Comparison of ENCODE assay signal across 13 cellular contexts in genomic region chr4:169098969-169099685, GRCh38.
DNase-seq lines count a peak whose midpoint lies in the region; ATAC-seq and TF ChIP-seq lines count a peak whose summit lies in the region.
"Had no signal": no experiment of that assay in that cellular context is flagged by ENCODE, and none has a peak within 500 bp of the region (broad histone marks: within the 10 kb centered on the region; RNA-seq: fewer than 3 reads in every experiment).

No MANE protein-coding gene starts in this region.

- no peak for DNase-seq in right atrium auricular region (ENCODE audit: low spot score)
- no peak for DNase-seq in cardiac septum (ENCODE audit: low spot score)
- DNase-seq in WERI-Rb-1: no peak
- no peak for DNase-seq in left lung
- DNase-seq in transverse colon: no peak
- no peak for DNase-seq in NCI-H2081 (lab: John Stamatoyannopoulos, UW)
- no peak for DNase-seq in NCI-H2107 (lab: John Stamatoyannopoulos, UW)
- DNase-seq: activated CD4-positive, alpha-beta T cell treated with anti-CD3 and anti-CD28 coated beads for 36 hours; activated T-cell treated with anti-CD3 and anti-CD28 coated beads, Interleukin-2, amount 50 U/mL, for 24 hours; SW 1271 had no signal

- peaks cover 11% of the 10 kb centered on the region for H3K36me3 ChIP-seq in right atrium auricular region
- peaks cover 4% of the 10 kb centered on the region; the same call in 1 of the 2 replicates for H3K36me3 ChIP-seq in WERI-Rb-1
- H3K36me3 ChIP-seq in left lung: peaks cover 0 to 30% of the 10 kb centered on the region in 2 donors
- H3K36me3 ChIP-seq in transverse colon: peaks cover 0 to 20% (median 9%) of the 10 kb centered on the region in 4 donors

- in situ Hi-C loops in transverse colon (cut with MboI; ENCODE audit: low pct_ligation_motif_present in 1 of 4, low pct_unique_long_range_greater_than_20kb in 1 of 4, low sequenced_read_pairs in 3 of 4): no loop called here

- peak overlapping the region; percentile 2 to 48 for H3K27ac ChIP-seq in right atrium auricular region
- H3K27ac ChIP-seq in WERI-Rb-1: 0 out of 2 replicates have a peak overlapping the region, but pooled peaks have one; percentile 66
- H3K27ac ChIP-seq in left lung: peak overlapping the region; percentile 14 to 57
- peak overlapping the region; percentile 4 to 70 (median 36) for H3K27ac ChIP-seq in transverse colon
- H3K27ac ChIP-seq: A549, neural progenitor cell had no signal

- H3K9me3 ChIP-seq in right atrium auricular region (no peaks in the 10 kb centered on the region), WERI-Rb-1 (ENCODE audit: severe bottlenecking) (no peaks in the 10 kb centered on the region), left lung (no peaks in the 10 kb centered on the region), transverse colon (no peaks in the 10 kb centered on the region)
- H3K9me3 ChIP-seq: A549 had no signal

- no peak for TF ChIP-seq EP300 in transverse colon (IDR thresholded peaks at IDR 0.05; ENCODE audit: low read depth)

- no peak for ATAC-seq in left lung
- no peak for ATAC-seq in GM21529 (IDR thresholded peaks at IDR 0.05; ENCODE audit: unreplicated experiment)
- ATAC-seq: A549; activated CD4-positive, alpha-beta T cell treated with anti-CD3 and anti-CD28 coated beads for 36 hours had no signal

- TF ChIP-seq POLR2A in transverse colon (IDR thresholded peaks at IDR 0.05): no peak

- H3K27me3 ChIP-seq in right atrium auricular region (no peaks in the 10 kb centered on the region), WERI-Rb-1 (ENCODE audit: insufficient read depth, low read depth, severe bottlenecking) (no peaks in the 10 kb centered on the region), left lung (no peaks in the 10 kb centered on the region), transverse colon (no peaks in the 10 kb centered on the region)
- H3K27me3 ChIP-seq: neural progenitor cell had no signal

- intact Hi-C loops in cardiac septum (cut with DNase I): no loop called here
- intact Hi-C loops in left lung (cut with DNase I): no loop called here
- intact Hi-C loops in transverse colon (cut with DNase I; ENCODE audit: low total_unique reads): no loop called here

- TF ChIP-seq CTCF in right atrium auricular region (IDR thresholded peaks at IDR 0.05) (no peak), WERI-Rb-1 (IDR thresholded peaks at IDR 0.05; ENCODE audit: low read depth, low read length) (no peak), left lung (IDR thresholded peaks at IDR 0.05) (no peak), transverse colon (IDR thresholded peaks at IDR 0.05) (no peak)

- peaks cover 0 to 28% of the 10 kb centered on the region in 2 donors for H3K4me1 ChIP-seq in right atrium auricular region
- H3K4me1 ChIP-seq in left lung: peaks cover 0 to 16% of the 10 kb centered on the region in 2 donors
- peaks cover 0 to 17% (median 6%) of the 10 kb centered on the region in 4 donors for H3K4me1 ChIP-seq in transverse colon

- H3K4me3 ChIP-seq in right atrium auricular region (no peak overlapping the region), WERI-Rb-1 (ENCODE audit: low read depth, low read length) (no peak overlapping the region), left lung (no peak overlapping the region), transverse colon (no peak overlapping the region)
- H3K4me3 ChIP-seq: A549, neural progenitor cell had no signal

- 80 to 93% methylated on average over 2 to 4 of the region's 4 CpGs for WGBS in transverse colon (ENCODE audit: low coverage in 1 of 2), 2 donors
